Comparison of ENCODE assay signal across 11 cellular contexts in the genomic region with DNA sequence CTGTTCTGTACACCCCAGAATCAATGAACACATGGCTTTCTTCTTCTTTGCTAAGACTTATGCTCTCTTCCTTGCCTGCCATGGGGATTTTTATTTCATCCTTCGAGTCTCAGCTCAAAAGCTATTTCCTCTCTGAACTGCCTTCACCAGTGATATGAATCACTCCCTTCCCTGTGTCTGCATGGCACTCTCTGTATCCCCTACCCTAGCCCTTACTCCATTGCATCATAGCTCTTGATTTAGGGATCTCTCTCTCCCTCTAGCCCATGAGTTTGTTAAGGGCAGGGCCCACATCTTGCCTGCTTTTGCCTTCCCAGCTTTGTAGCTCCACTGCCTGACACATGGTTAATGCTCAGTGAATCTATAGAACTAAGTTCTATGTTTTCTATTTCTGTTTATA. TPM values are rescaled to one million over a fixed set of nuclear protein-coding genes. Genes with fewer than 3 reads are reported as not detected.
A peak's percentile ranks its signal among the peaks of the same experiment; 100 is the strongest.
DNase-seq lines count a peak whose midpoint lies in the region; ATAC-seq lines count a peak whose summit lies in the region.
"Had no signal": no experiment of that assay in that cellular context is flagged by ENCODE, and none has a peak within 500 bp of the region (broad histone marks: within the 10 kb centered on the region; RNA-seq: fewer than 3 reads in every experiment).

No MANE protein-coding gene starts in this region.

- no CpG with 5 or more reads among the region's 1 CpG for WGBS in trophoblast cell (ENCODE audit: extremely low coverage, insufficient coverage, insufficient read length)

- H3K79me1 ChIP-seq in trophoblast cell (ENCODE audit: low read length) = no peaks in the 10 kb centered on the region

- no peak overlapping the region for H2AFZ ChIP-seq in trophoblast cell (ENCODE audit: insufficient read depth, low read length, poor library complexity)

- H3K36me3 Mint-ChIP-seq in IgD-negative memory B cell = peaks cover 2% of the 10 kb centered on the region
- peaks cover 6 to 14% of the 10 kb centered on the region in 2 donors for H3K36me3 Mint-ChIP-seq in activated naive CD4-positive, alpha-beta T cell treated with anti-CD3 and anti-CD28 coated beads, Interleukin-2, amount 50 U/mL, for 72 hours
- peaks cover 5% of the 10 kb centered on the region for H3K36me3 Mint-ChIP-seq in memory B cell

- H3K18ac ChIP-seq in trophoblast cell (ENCODE audit: low read length) = no peak overlapping the region

- H3K4me3 Mint-ChIP-seq in IgD-negative memory B cell (peak overlapping the region in 1 of 4 donors; percentile 56), memory B cell (peak overlapping the region; percentile 41)

- no peak overlapping the region for H2BK12ac ChIP-seq in trophoblast cell (ENCODE audit: low read length)

- H2AK5ac ChIP-seq in trophoblast cell (ENCODE audit: low read length) = no peak overlapping the region

- peak; percentile 37 to 61 for ATAC-seq in activated naive CD4-positive, alpha-beta T cell treated with anti-CD3 and anti-CD28 coated beads, Interleukin-2, amount 50 U/mL, for 72 hours
- ATAC-seq in memory B cell (ENCODE audit: low read depth) = no peak
- no peak for ATAC-seq in HG03354 (IDR thresholded peaks at IDR 0.05; ENCODE audit: poor library complexity, severe bottlenecking, unreplicated experiment)

- no peak overlapping the region for H3K4ac ChIP-seq in trophoblast cell (ENCODE audit: low read depth, low read length)

- peak; percentile 40 for DNase-seq in CD1c-positive myeloid dendritic cell (ENCODE audit: extremely low spot score)
- DNase-seq in activated naive CD4-positive, alpha-beta T cell treated with anti-CD3 and anti-CD28 coated beads, Interleukin-2, amount 50 U/mL, for 72 hours (ENCODE audit: low spot score in 2 of 2) = no peak
- DNase-seq in memory B cell (ENCODE audit: low spot score in 2 of 2) = no peak
- DNase-seq in HuH-7.5 (ENCODE audit: low spot score) = no peak
- DNase-seq in trophoblast cell = no peak
- DNase-seq in retina = no peak
- DNase-seq: effector CD4-positive, alpha-beta T cell; NCI-H187; SHP77 had no signal

- H2BK120ac ChIP-seq in trophoblast cell (ENCODE audit: insufficient read depth, low read length, poor library complexity) = no peak overlapping the region

- H3K4me2 ChIP-seq in trophoblast cell (ENCODE audit: low read length) = no peak overlapping the region

- H3K9me3 Mint-ChIP-seq in IgD-negative memory B cell (no peaks in the 10 kb centered on the region), memory B cell (no peaks in the 10 kb centered on the region)
- H3K9me3 Mint-ChIP-seq in activated naive CD4-positive, alpha-beta T cell treated with anti-CD3 and anti-CD28 coated beads, Interleukin-2, amount 50 U/mL, for 72 hours = peaks cover 6% of the 10 kb centered on the region in 2 donors

- no peak overlapping the region for H3K9ac ChIP-seq in trophoblast cell (ENCODE audit: low read length)

- H4K8ac ChIP-seq in trophoblast cell (ENCODE audit: low read depth, low read length) = no peak overlapping the region

- H3K4me1 ChIP-seq in trophoblast cell (ENCODE audit: control insufficient read depth in 1 of 2, insufficient read depth in 2 of 2, low read length in 2 of 2) = no peaks in the 10 kb centered on the region

- H3K4me1 Mint-ChIP-seq in IgD-negative memory B cell (peaks cover 38 to 54% (median 40%) of the 10 kb centered on the region in 3 donors), memory B cell (peaks cover 47% of the 10 kb centered on the region)

- no peak overlapping the region for H3K4me3 ChIP-seq in trophoblast cell (ENCODE audit: low read depth, low read length)

- no peaks in the 10 kb centered on the region for H3K79me2 ChIP-seq in trophoblast cell (ENCODE audit: control insufficient read depth, insufficient read depth, low read length, poor library complexity)

- no peaks in the 10 kb centered on the region for H3K36me3 ChIP-seq in trophoblast cell (ENCODE audit: control insufficient read depth in 1 of 2, insufficient read depth in 2 of 2, low read length in 2 of 2)

- H3K27me3 Mint-ChIP-seq in IgD-negative memory B cell = no peaks in the 10 kb centered on the region
- no peaks in the 10 kb centered on the region for H3K27me3 Mint-ChIP-seq in memory B cell

- no peak overlapping the region for H3K23ac ChIP-seq in trophoblast cell (ENCODE audit: low read length)

- H4K91ac ChIP-seq in trophoblast cell (ENCODE audit: low read depth, low read length) = no peak overlapping the region

- H3K27me3 ChIP-seq in trophoblast cell (ENCODE audit: insufficient read depth, low read length) = no peaks in the 10 kb centered on the region

- no peak overlapping the region for H2BK5ac ChIP-seq in trophoblast cell (ENCODE audit: low read depth, low read length, poor library complexity)

- no peaks in the 10 kb centered on the region for H3K9me3 ChIP-seq in trophoblast cell (ENCODE audit: insufficient read depth, low read depth, low read length)

- H3K27ac Mint-ChIP-seq in IgD-negative memory B cell (peak overlapping the region; percentile 63 to 91 (median 65)), memory B cell (peak overlapping the region; percentile 69)
- peak overlapping the region; percentile 95 to 97 for H3K27ac Mint-ChIP-seq in activated naive CD4-positive, alpha-beta T cell treated with anti-CD3 and anti-CD28 coated beads, Interleukin-2, amount 50 U/mL, for 72 hours

- H4K12ac ChIP-seq in trophoblast cell (ENCODE audit: low read depth, low read length) = no peak overlapping the region

- no peak overlapping the region for H3K14ac ChIP-seq in trophoblast cell (ENCODE audit: low read length)

- H3K27ac ChIP-seq in trophoblast cell (ENCODE audit: low read depth, low read length) = no peak overlapping the region

RNA-seq across cellular contexts. Expression of gene DOCK11, which starts 34.9 kb away (rescaled TPM):
- polyA plus RNA-seq in IgD-negative memory B cell = 22.3 TPM
- total RNA-seq in activated naive CD4-positive, alpha-beta T cell treated with anti-CD3 and anti-CD28 coated beads, Interleukin-2, amount 50 U/mL, for 72 hours = 10 to 100 TPM; 41.6 to 44.9 TPM
- 3.1 TPM in 2 replicates for polyA plus RNA-seq in trophoblast cell (2013)

Comparison
In these comparisons a context has a peak if more than half of its experiments do, and no peak if none do; other contexts are left out.
1. ATAC-seq: peak in activated naive CD4-positive, alpha-beta T cell treated with anti-CD3 and anti-CD28 coated beads, Interleukin-2, amount 50 U/mL, for 72 hours (2 of 2); none in memory B cell (single experiment) and HG03354 (single experiment).
2. Peak in every context shown above with its lines, with median percentiles within 50 percentile points of each other: H3K27ac Mint-ChIP-seq.